In genomic region chr10:97575101-97575668, GRCh38 we compare ENCODE assay signal across 12 cellular contexts. TPM values are rescaled to one million over a fixed set of nuclear protein-coding genes. Genes with fewer than 3 reads are reported as not detected.
DNase-seq lines count a peak whose midpoint lies in the region; ATAC-seq and TF ChIP-seq lines count a peak whose summit lies in the region.
"Had no signal": no experiment of that assay in that cellular context is flagged by ENCODE, and none has a peak within 500 bp of the region (broad histone marks: within the 10 kb centered on the region; RNA-seq: fewer than 3 reads in every experiment).

No MANE protein-coding gene starts in this region.

- H3K27ac ChIP-seq in lung (ENCODE audit: low read depth in 1 of 2, low read length in 1 of 2) (peak overlapping the region; percentile 51 to 88), upper lobe of left lung (peak overlapping the region in 3 of 4 donors; percentile 22 to 47 (median 30))
- no peak overlapping the region for H3K27ac ChIP-seq in effector memory CD4-positive, alpha-beta T cell (ENCODE audit: insufficient read depth, low read length, poor library complexity, severe bottlenecking)

- peaks cover 2 to 14% of the 10 kb centered on the region in 2 donors for H3K4me1 ChIP-seq in lung (ENCODE audit: control insufficient read depth in 2 of 2, insufficient read depth in 2 of 2, low read length in 2 of 2)
- peaks cover 3 to 20% (median 9%) of the 10 kb centered on the region in 4 donors for H3K4me1 ChIP-seq in upper lobe of left lung
- H3K4me1 ChIP-seq in effector memory CD4-positive, alpha-beta T cell (ENCODE audit: control insufficient read depth, insufficient read depth, low read length, poor library complexity, severe bottlenecking) = no peaks in the 10 kb centered on the region

- H3K27me3 ChIP-seq in lung (ENCODE audit: control insufficient read depth, insufficient read depth) (no peaks in the 10 kb centered on the region), upper lobe of left lung (no peaks in the 10 kb centered on the region)
- H3K27me3 ChIP-seq in effector memory CD4-positive, alpha-beta T cell (replicated peaks; ENCODE audit: control insufficient read depth, insufficient read depth, low read length, poor library complexity, severe bottlenecking) = no peaks in the 10 kb centered on the region

- no peak overlapping the region for H3K4me3 Mint-ChIP-seq in chondrocyte (ENCODE audit: unreplicated experiment)
- H3K4me3 Mint-ChIP-seq: activated naive CD8-positive, alpha-beta T cell had no signal

- peaks cover 3% of the 10 kb centered on the region for H3K36me3 Mint-ChIP-seq in chondrocyte (ENCODE audit: low read depth)
- H3K36me3 Mint-ChIP-seq: activated naive CD8-positive, alpha-beta T cell had no signal

- DNase-seq in DMS53 (lab: John Stamatoyannopoulos, UW) (peak; percentile 65), DMS53 treated with DMSO at 0.1 percent for 48 hours (lab: John Stamatoyannopoulos, UW; ENCODE audit: unreplicated experiment) (no peak), chondrocyte (ENCODE audit: low spot score) (peak; percentile 55), lung (ENCODE audit: low spot score) (no peak), upper lobe of left lung (no peak), NCI-H510A treated with DMSO at 0.1 percent for 48 hours (lab: John Stamatoyannopoulos, UW) (no peak)
- no peak for DNase-seq in effector memory CD4-positive, alpha-beta T cell

- peaks cover 52% of the 10 kb centered on the region for H3K4me1 Mint-ChIP-seq in chondrocyte (ENCODE audit: low read depth)

- no peaks in the 10 kb centered on the region for H3K27me3 Mint-ChIP-seq in chondrocyte (ENCODE audit: low read depth)
- H3K27me3 Mint-ChIP-seq: activated naive CD8-positive, alpha-beta T cell had no signal

- H3K27ac Mint-ChIP-seq in chondrocyte (ENCODE audit: unreplicated experiment) = peak overlapping the region; percentile 97
- H3K27ac Mint-ChIP-seq: activated naive CD8-positive, alpha-beta T cell had no signal

- H3K4me3 ChIP-seq in lung (no peak overlapping the region), upper lobe of left lung (no peak overlapping the region)
- H3K4me3 ChIP-seq in effector memory CD4-positive, alpha-beta T cell (ENCODE audit: insufficient read depth, low read depth, low read length, poor library complexity, severe bottlenecking) = no peak overlapping the region

- TF ChIP-seq CTCF in chondrocyte (IDR thresholded peaks at IDR 0.05) = no peak
- TF ChIP-seq CTCF in lung (IDR thresholded peaks at IDR 0.05; ENCODE audit: control extremely low read depth, extremely low read depth) = no peak
- TF ChIP-seq CTCF in upper lobe of left lung (IDR thresholded peaks at IDR 0.05) = no peak

- no peak for TF ChIP-seq EP300 in upper lobe of left lung (IDR thresholded peaks at IDR 0.05)

- WGBS in lung, 2 donors = 90 to 93% methylated on average over 6 of the region's 6 CpGs
- WGBS in upper lobe of left lung, 2 donors = 92 to 100% methylated on average over 1 to 6 of the region's 6 CpGs

- peaks cover 0 to 7% of the 10 kb centered on the region in 2 donors for H3K36me3 ChIP-seq in lung (ENCODE audit: control insufficient read depth in 2 of 2, insufficient read depth in 2 of 2, low read length in 2 of 2)
- H3K36me3 ChIP-seq in upper lobe of left lung = peaks cover 6 to 14% (median 10%) of the 10 kb centered on the region in 4 donors
- H3K36me3 ChIP-seq in effector memory CD4-positive, alpha-beta T cell (ENCODE audit: control insufficient read depth, insufficient read depth, low read length) = no peaks in the 10 kb centered on the region

- TF ChIP-seq POLR2A in upper lobe of left lung (IDR thresholded peaks at IDR 0.05) = no peak

- H3K9me3 ChIP-seq in lung (ENCODE audit: control insufficient read depth in 2 of 2, insufficient read depth in 1 of 2, low read length in 1 of 2) = peaks cover 0 to 2% of the 10 kb centered on the region in 2 donors
- no peaks in the 10 kb centered on the region for H3K9me3 ChIP-seq in upper lobe of left lung
- no peaks in the 10 kb centered on the region for H3K9me3 ChIP-seq in effector memory CD4-positive, alpha-beta T cell (ENCODE audit: control insufficient read depth, low read length)

- ATAC-seq in lung (ENCODE audit: insufficient read depth, low FRiP score) (no peak), upper lobe of left lung (ENCODE audit: low FRiP score in 2 of 2) (no peak), HG03460 (IDR thresholded peaks at IDR 0.05; ENCODE audit: unreplicated experiment) (no peak)

- H3K9me3 Mint-ChIP-seq in chondrocyte (ENCODE audit: low read depth) = no peaks in the 10 kb centered on the region

RNA-seq across cellular contexts. Expression of gene ANKRD2, which starts 2.6 kb away (rescaled TPM):
- total RNA-seq in chondrocyte = 0.46 to 0.60 TPM (median 0.54 TPM) in 3 replicates
- total RNA-seq in lung = 1 to 10 TPM in 1 of 2 donors, not detected in 1; 3.1 TPM
- polyA plus RNA-seq in lung = 1 to 10 TPM; 1.2 to 3.0 TPM
- total RNA-seq in upper lobe of left lung = 1 to 10 TPM in 3 of 6 donors, under 1 TPM in 2, not detected in 1; 0.67 to 2.4 (median 1.1) TPM
- total RNA-seq: mononuclear cell had no signal

RNA-seq across cellular contexts. Expression of gene HOGA1, which starts 9.0 kb away (rescaled TPM):
- 0.12 TPM in 1 of 3 replicates, not detected in the others for total RNA-seq in chondrocyte
- total RNA-seq in lung = 1 to 10 TPM in 1 of 2 donors, under 1 TPM in 1; 0.63 to 2.3 TPM
- under 1 TPM; 0.30 to 0.91 TPM for polyA plus RNA-seq in lung
- total RNA-seq in upper lobe of left lung = 1 to 10 TPM in 5 of 6 donors, under 1 TPM in 1; 0.39 to 4.2 (median 1.9) TPM
- total RNA-seq: mononuclear cell had no signal

RNA-seq across cellular contexts. Expression of gene C10orf62, which starts 14.3 kb away (rescaled TPM):
- total RNA-seq in chondrocyte = not detected in 3 replicates
- total RNA-seq in lung = under 1 TPM in 1 of 2 donors, not detected in 1; 0.21 TPM
- polyA plus RNA-seq in lung = not detected
- total RNA-seq in upper lobe of left lung = 1 to 10 TPM in 1 of 6 donors, under 1 TPM in 1, not detected in 4; 0.20 to 7.3 TPM
- total RNA-seq: A172, mononuclear cell had no signal
- polyA plus RNA-seq: thymus had no signal

RNA-seq across cellular contexts. Expression of gene MORN4, which starts 58.1 kb away (rescaled TPM):
- 11.3 to 13.7 TPM (median 11.8 TPM) in 3 replicates for total RNA-seq in chondrocyte
- 10 to 100 TPM in 1 of 2 donors, 1 to 10 TPM in 1; 5.7 to 16.1 TPM for total RNA-seq in lung
- polyA plus RNA-seq in lung = 1 to 10 TPM; 4.1 to 8.3 TPM
- 1 to 10 TPM; 1.3 to 7.7 (median 3.2) TPM for total RNA-seq in upper lobe of left lung
- total RNA-seq: mononuclear cell had no signal

Comparison
In these comparisons a context has a peak if more than half of its experiments do, and no peak if none do; other contexts are left out.
1. DNase-seq: peak in DMS53 (single experiment) and chondrocyte (single experiment); none in DMS53 treated with DMSO at 0.1 percent for 48 hours (single experiment), lung (single experiment), upper lobe of left lung (0 of 2), NCI-H510A treated with DMSO at 0.1 percent for 48 hours (single experiment) and effector memory CD4-positive, alpha-beta T cell (0 of 3).